ENCODE assay signal across 8 cellular contexts in genomic region chr9:61857709-61858351, GRCh38.
A peak's percentile ranks its signal among the peaks of the same experiment; 100 is the strongest.
DNase-seq lines count a peak whose midpoint lies in the region; ATAC-seq and TF ChIP-seq lines count a peak whose summit lies in the region.
"Not testable (repeated sequence)": the region's sequence is repeated elsewhere in the genome, so short reads cannot be mapped to it uniquely, and the experiment has no call there.

No MANE protein-coding gene starts in this region.

- H3K4me3 Mint-ChIP-seq in WTC11: not testable (repeated sequence)

- not testable (repeated sequence) for DNase-seq in WTC11 (ENCODE audit: low spot score); Right ventricle myocardium inferior (ENCODE audit: missing footprints); omental fat pad (ENCODE audit: low spot score)

- H3K9me3 Mint-ChIP-seq in WTC11: not testable (repeated sequence)

- POLR2A ChIA-PET in WTC11 (lab: Charles Lee): not testable (repeated sequence)

- peak; percentile 76 for ATAC-seq in GM18498 (IDR thresholded peaks at IDR 0.05; ENCODE audit: unreplicated experiment)
- ATAC-seq in GM19324 (IDR thresholded peaks at IDR 0.05; ENCODE audit: low FRiP score, unreplicated experiment): peak; percentile 83
- peak; percentile 77 for ATAC-seq in GM21576 (IDR thresholded peaks at IDR 0.05; ENCODE audit: unreplicated experiment)
- peak; percentile 87 for ATAC-seq in HG02884 (IDR thresholded peaks at IDR 0.05; ENCODE audit: unreplicated experiment)
- ATAC-seq in HG03354 (IDR thresholded peaks at IDR 0.05; ENCODE audit: poor library complexity, severe bottlenecking, unreplicated experiment): peak; percentile 79
- ATAC-seq in WTC11: peak; percentile 89
- peak; percentile 89 for ATAC-seq in Right ventricle myocardium inferior
- ATAC-seq in omental fat pad (ENCODE audit: low FRiP score): peak; percentile 89

- intact Hi-C loops in Right ventricle myocardium inferior (cut with DNase I): not testable (repeated sequence)

- not testable (repeated sequence) for H3K36me3 Mint-ChIP-seq in WTC11

- not testable (repeated sequence) for TF ChIP-seq CTCF in WTC11 (IDR thresholded peaks at IDR 0.05); omental fat pad (IDR thresholded peaks at IDR 0.05)

- not testable (repeated sequence) for H3K27me3 Mint-ChIP-seq in WTC11 (ENCODE audit: low read depth)

- not testable (repeated sequence) for H3K27ac Mint-ChIP-seq in WTC11

- not testable (repeated sequence) for H3K4me1 Mint-ChIP-seq in WTC11

- CTCF ChIA-PET in WTC11 (lab: Charles Lee): not testable (repeated sequence)
